30 cellular contexts compared by ENCODE assay signal in the genomic region with DNA sequence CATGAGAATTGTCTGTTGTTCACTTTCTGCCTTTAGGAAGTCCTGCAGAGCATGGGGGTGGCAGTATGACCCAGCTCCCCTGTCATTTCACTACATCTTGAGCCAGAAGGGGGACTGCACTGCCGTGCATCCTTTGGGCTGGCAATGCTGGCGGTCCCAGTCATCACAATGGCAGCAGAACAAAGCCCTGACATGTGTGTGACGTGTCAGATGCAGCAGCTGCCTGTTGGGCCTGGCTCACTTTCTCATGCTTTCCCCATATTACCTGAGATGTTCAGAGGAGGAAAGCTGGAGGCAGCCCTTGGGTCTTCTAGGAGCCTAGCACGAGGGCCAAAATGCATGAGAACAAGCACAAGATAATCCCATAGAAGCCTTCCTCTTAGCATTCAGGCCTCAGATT.
"Had no signal": no experiment of that assay in that cellular context is flagged by ENCODE, and none has a peak within 500 bp of the region (broad histone marks: within the 10 kb centered on the region; RNA-seq: fewer than 3 reads in every experiment).

No MANE protein-coding gene starts in this region.

- H3K4me2 ChIP-seq: smooth muscle cell had no signal

- DNase-seq: naive B cell; naive thymus-derived CD8-positive, alpha-beta T cell; nephron progenitor cell; occipital lobe; ovary; posterior cingulate gyrus; right cardiac atrium; stimulated activated CD4-positive, alpha-beta T cell treated with anti-CD3 and anti-CD28 coated beads, Interleukin-15, amount 100 ng/mL, for 24 hours; stimulated activated CD4-positive, alpha-beta T cell treated with anti-CD3 and anti-CD28 coated beads, Interleukin-2, amount 100 ng/mL, for 24 hours; stimulated activated CD4-positive, alpha-beta T cell treated with anti-CD3 and anti-CD28 coated beads, Interleukin-2, amount 100 ng/mL, for 48 hours; stimulated activated CD4-positive, alpha-beta T cell treated with anti-CD3 and anti-CD28 coated beads, Interleukin-4, amount 100 ng/mL, for 4 hours; stimulated activated CD8-positive, alpha-beta memory T cell treated with anti-CD3 and anti-CD28 coated beads, Interleukin-4, amount 100 ng/mL, for 48 hours; stimulated activated naive CD4-positive, alpha-beta T cell; stimulated activated naive CD8-positive, alpha-beta T cell treated with anti-CD3 and anti-CD28 coated beads, Interleukin-15, amount 100 ng/mL, for 72 hours; stimulated activated naive CD8-positive, alpha-beta T cell treated with anti-CD3 and anti-CD28 coated beads, Interleukin-15, Interleukin-2, amounts not matched to agents 100 U/mL and 50 U/mL, for 24 hours; substantia nigra; testis; tibial artery; transverse colon; upper lobe of right lung; uterus had no signal

- H3K4me3 Mint-ChIP-seq: naive B cell; naive thymus-derived CD8-positive, alpha-beta T cell; natural killer cell treated with Interleukin-12 subunit alpha and Interleukin-12 subunit beta and Interleukin-15 and Interleukin-18, amount 100 ng/mL, for 72 hours; nephron progenitor cell; stimulated activated memory B cell treated with anti-CD40 and anti-IgM and Interleukin-4, amounts not matched to agents 10 μg/mL and 1 μg/mL and 100 μg/mL, for 72 hours; stimulated activated naive CD8-positive, alpha-beta T cell treated with anti-CD3 and anti-CD28 coated beads, Interleukin-15, amount 100 ng/mL, for 72 hours; type B pancreatic cell had no signal

- H3K9me3 Mint-ChIP-seq: naive thymus-derived CD8-positive, alpha-beta T cell; natural killer cell treated with Interleukin-12 subunit alpha and Interleukin-12 subunit beta and Interleukin-15 and Interleukin-18, amount 100 ng/mL, for 72 hours; nephron progenitor cell; stimulated activated memory B cell treated with anti-CD40 and anti-IgM and Interleukin-4, amounts not matched to agents 10 μg/mL and 1 μg/mL and 100 μg/mL, for 72 hours; stimulated activated naive CD8-positive, alpha-beta T cell treated with anti-CD3 and anti-CD28 coated beads, Interleukin-15, amount 100 ng/mL, for 72 hours; type B pancreatic cell had no signal

- H3K36me3 ChIP-seq: ovary, prostate gland, transverse colon, uterus had no signal

- H3K4me3 ChIP-seq: ovary, prostate gland, skin epidermis, smooth muscle cell, suprapubic skin, testis, tibial artery, transverse colon, upper lobe of right lung, uterus had no signal

- ATAC-seq: naive thymus-derived CD8-positive, alpha-beta T cell; natural killer cell treated with Interleukin-12 subunit alpha and Interleukin-12 subunit beta and Interleukin-15 and Interleukin-18, amount 100 ng/mL, for 72 hours; right cardiac atrium; sciatic nerve; stimulated activated memory B cell treated with anti-CD40 and anti-IgM and Interleukin-4, amounts not matched to agents 10 μg/mL and 1 μg/mL and 100 μg/mL, for 72 hours; stimulated activated naive CD8-positive, alpha-beta T cell treated with anti-CD3 and anti-CD28 coated beads, Interleukin-15, amount 100 ng/mL, for 72 hours; stimulated activated naive CD8-positive, alpha-beta T cell treated with anti-CD3 and anti-CD28 coated beads, Interleukin-15, Interleukin-2, amounts not matched to agents 100 U/mL and 50 U/mL, for 24 hours; upper lobe of right lung had no signal

- H3K79me2 ChIP-seq: parathyroid adenoma had no signal

- H3K4me1 ChIP-seq: parathyroid adenoma, prostate gland, suprapubic skin, testis, tibial artery, transverse colon, upper lobe of right lung, uterus had no signal

- H3K9me3 ChIP-seq: ovary, prostate gland, suprapubic skin, testis, tibial artery, transverse colon, upper lobe of right lung, uterus had no signal

- H2AFZ ChIP-seq: parathyroid adenoma had no signal

- H3K9ac ChIP-seq: parathyroid adenoma had no signal

- H3K27ac ChIP-seq: ovary, parathyroid adenoma, prostate gland, skin epidermis, suprapubic skin, testis, tibial artery, transverse colon, upper lobe of right lung, uterus had no signal

- H3K36me3 Mint-ChIP-seq: natural killer cell treated with Interleukin-12 subunit alpha and Interleukin-12 subunit beta and Interleukin-15 and Interleukin-18, amount 100 ng/mL, for 72 hours; type B pancreatic cell had no signal

- H3K4me1 Mint-ChIP-seq: naive B cell; naive thymus-derived CD8-positive, alpha-beta T cell; stimulated activated memory B cell treated with anti-CD40 and anti-IgM and Interleukin-4, amounts not matched to agents 10 μg/mL and 1 μg/mL and 100 μg/mL, for 72 hours; stimulated activated naive CD8-positive, alpha-beta T cell treated with anti-CD3 and anti-CD28 coated beads, Interleukin-15, amount 100 ng/mL, for 72 hours had no signal

- H3K27me3 ChIP-seq: ovary, suprapubic skin, testis, tibial artery, transverse colon, upper lobe of right lung, uterus had no signal

- H3K27me3 Mint-ChIP-seq: naive B cell; naive thymus-derived CD8-positive, alpha-beta T cell; natural killer cell treated with Interleukin-12 subunit alpha and Interleukin-12 subunit beta and Interleukin-15 and Interleukin-18, amount 100 ng/mL, for 72 hours; stimulated activated memory B cell treated with anti-CD40 and anti-IgM and Interleukin-4, amounts not matched to agents 10 μg/mL and 1 μg/mL and 100 μg/mL, for 72 hours; stimulated activated naive CD8-positive, alpha-beta T cell treated with anti-CD3 and anti-CD28 coated beads, Interleukin-15, amount 100 ng/mL, for 72 hours; type B pancreatic cell had no signal

- H3K27ac Mint-ChIP-seq: naive B cell; naive thymus-derived CD8-positive, alpha-beta T cell; natural killer cell treated with Interleukin-12 subunit alpha and Interleukin-12 subunit beta and Interleukin-15 and Interleukin-18, amount 100 ng/mL, for 72 hours; stimulated activated memory B cell treated with anti-CD40 and anti-IgM and Interleukin-4, amounts not matched to agents 10 μg/mL and 1 μg/mL and 100 μg/mL, for 72 hours; type B pancreatic cell had no signal
